In the genomic region with DNA sequence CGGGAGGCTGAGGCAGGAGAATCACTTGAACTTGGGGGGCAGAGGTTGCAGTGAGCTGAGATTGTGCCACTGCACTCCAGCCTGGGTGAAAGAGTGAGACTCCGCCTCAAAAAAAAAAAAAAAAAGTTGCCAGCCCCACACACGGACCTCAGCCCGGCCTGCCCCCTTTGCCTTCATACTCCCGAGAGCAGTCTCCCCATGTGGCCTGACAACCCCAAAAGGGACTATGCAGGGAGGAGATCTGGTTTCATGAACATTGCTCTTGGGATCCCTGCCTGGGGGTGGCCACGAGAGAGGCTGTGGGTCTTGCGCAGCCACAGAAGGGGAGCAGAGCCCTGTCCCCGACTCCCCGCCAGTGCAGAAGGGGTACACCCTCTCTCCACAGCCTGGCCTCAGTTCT, we compare ENCODE assay signal across 28 cellular contexts.
"Had no signal": no experiment of that assay in that cellular context is flagged by ENCODE, and none has a peak within 500 bp of the region (broad histone marks: within the 10 kb centered on the region; RNA-seq: fewer than 3 reads in every experiment).

No MANE protein-coding gene starts in this region.

- H3K4me3 ChIP-seq: left lung, lower lobe of right lung, ovary, right atrium auricular region, skin epidermis, spleen, suprapubic skin, thoracic aorta, tibial artery, upper lobe of right lung had no signal

- H3K27ac Mint-ChIP-seq: immature natural killer cell; nephron; progenitor cell of endocrine pancreas; stimulated activated effector memory CD8-positive, alpha-beta T cell treated with anti-CD3 and anti-CD28 coated beads, Interleukin-12 subunit alpha, Interleukin-12 subunit beta, amount 100 ng/mL, for 72 hours; stimulated activated naive CD8-positive, alpha-beta T cell treated with anti-CD3 and anti-CD28 coated beads, Interleukin-15, Interleukin-2, amounts not matched to agents 100 ng/mL and 50 ng/mL, for 24 hours had no signal

- H3K27me3 ChIP-seq: left lung, ovary, right atrium auricular region, upper lobe of right lung had no signal

- H3K27ac ChIP-seq: left lung, lower lobe of right lung, ovary, right atrium auricular region, skin epidermis, spleen, suprapubic skin, thoracic aorta, tibial artery, upper lobe of right lung had no signal

- DNase-seq: hypothalamus; immature natural killer cell; kidney; left colon; left lung; lower lobe of right lung; mammary epithelial cell; mesenchymal stem cell; naive thymus-derived CD8-positive, alpha-beta T cell; ovary; spleen; stimulated activated CD4-positive, alpha-beta T cell treated with anti-CD3 and anti-CD28 coated beads, Interleukin-4, amount 100 ng/mL, for 24 hours; stimulated activated naive CD4-positive, alpha-beta T cell; tibial artery; trophoblast cell; upper lobe of right lung had no signal

- H3K4me1 Mint-ChIP-seq: nephron had no signal

- ATAC-seq: left colon; left lung; lower lobe of right lung; naive thymus-derived CD8-positive, alpha-beta T cell; sciatic nerve; stimulated activated effector memory CD8-positive, alpha-beta T cell treated with anti-CD3 and anti-CD28 coated beads, Interleukin-12 subunit alpha, Interleukin-12 subunit beta, amount 100 ng/mL, for 72 hours; upper lobe of right lung had no signal

- H3K36me3 Mint-ChIP-seq: immature natural killer cell; naive thymus-derived CD8-positive, alpha-beta T cell had no signal

- H3K27me3 Mint-ChIP-seq: naive thymus-derived CD8-positive, alpha-beta T cell; stimulated activated naive CD8-positive, alpha-beta T cell treated with anti-CD3 and anti-CD28 coated beads, Interleukin-15, Interleukin-2, amounts not matched to agents 100 ng/mL and 50 ng/mL, for 24 hours had no signal

- H3K36me3 ChIP-seq: left lung, lower lobe of right lung, ovary, right atrium auricular region, spleen, suprapubic skin, thoracic aorta, tibial artery, upper lobe of right lung had no signal

- FAIRE-seq: islet of Langerhans, kidney, urothelium cell line had no signal

- H3K4me3 Mint-ChIP-seq: immature natural killer cell; naive thymus-derived CD8-positive, alpha-beta T cell; nephron; neural crest cell; stimulated activated effector memory CD8-positive, alpha-beta T cell treated with anti-CD3 and anti-CD28 coated beads, Interleukin-12 subunit alpha, Interleukin-12 subunit beta, amount 100 ng/mL, for 72 hours; stimulated activated naive CD8-positive, alpha-beta T cell treated with anti-CD3 and anti-CD28 coated beads, Interleukin-15, Interleukin-2, amounts not matched to agents 100 ng/mL and 50 ng/mL, for 24 hours had no signal

- H3K9me3 ChIP-seq: left lung, lower lobe of right lung, ovary, right atrium auricular region, spleen, suprapubic skin, thoracic aorta, tibial artery, upper lobe of right lung had no signal
